Comparison of ENCODE assay signal across 8 cellular contexts in genomic region chr9:97013151-97014132, GRCh38. TPM values are rescaled to one million over a fixed set of nuclear protein-coding genes. Genes with fewer than 3 reads are reported as not detected.
DNase-seq lines count a peak whose midpoint lies in the region; ATAC-seq and TF ChIP-seq lines count a peak whose summit lies in the region.
"Not testable (repeated sequence)": the region's sequence is repeated elsewhere in the genome, so short reads cannot be mapped to it uniquely, and the experiment has no call there.

No MANE protein-coding gene starts in this region.

- not testable (repeated sequence) for H3K9me3 ChIP-seq in RWPE2 (ENCODE audit: severe bottlenecking)

- peak overlapping the region; percentile 83 to 97 (median 95) for H3K27ac Mint-ChIP-seq in nephron

- TF ChIP-seq CTCF in LNCaP clone FGC (IDR thresholded peaks at IDR 0.05; ENCODE audit: control insufficient read depth, extremely low read depth, insufficient read depth); RWPE2 (IDR thresholded peaks at IDR 0.05; ENCODE audit: poor library complexity, severe bottlenecking); fibroblast of the aortic adventitia (IDR thresholded peaks at IDR 0.05; ENCODE audit: insufficient read depth, low read length); nephron (IDR thresholded peaks at IDR 0.05; ENCODE audit: unreplicated experiment in 3 of 3): not testable (repeated sequence)

- DNase-seq in Daoy (ENCODE audit: low read depth) (peak; percentile 84), H4 (ENCODE audit: low spot score) (peak; percentile 57), RWPE2 (ENCODE audit: low spot score) (peak; percentile 68), fibroblast of the aortic adventitia (ENCODE audit: low read depth) (peak; percentile 74)
- DNase-seq in LNCaP clone FGC (ENCODE audit: low read depth), result not testable (repeated sequence)
- DNase-seq in activated effector memory CD4-positive, alpha-beta T cell treated with Interleukin-2 at 50 U/mL for 16 hours, result peak; percentile 62
- DNase-seq in stimulated activated naive CD4-positive, alpha-beta T cell treated with Interleukin-2 at 50 U/mL for 16 hours (lab: John Stamatoyannopoulos, UW), result peak; percentile 84

- H3K36me3 Mint-ChIP-seq in nephron (ENCODE audit: low read depth), result not testable (repeated sequence)

- peak overlapping the region; percentile 88 to 95 (median 93) for H3K4me3 Mint-ChIP-seq in nephron

- not testable (repeated sequence) for H3K9me3 Mint-ChIP-seq in nephron

- not testable (repeated sequence) for H3K27me3 ChIP-seq in RWPE2 (ENCODE audit: insufficient read depth, poor library complexity, severe bottlenecking)

- not testable (repeated sequence) for H3K4me1 ChIP-seq in RWPE2 (ENCODE audit: insufficient read depth, poor library complexity, severe bottlenecking)

- peaks cover 11% of the 10 kb centered on the region for H3K27me3 Mint-ChIP-seq in nephron (ENCODE audit: low read depth)

- peak overlapping the region; percentile 56 for H3K4me3 ChIP-seq in LNCaP clone FGC (ENCODE audit: low read depth, low read length)
- H3K4me3 ChIP-seq in RWPE2 (ENCODE audit: severe bottlenecking), result peak overlapping the region; percentile 99
- peak overlapping the region; percentile 69 for H3K4me3 ChIP-seq in fibroblast of the aortic adventitia (ENCODE audit: low read depth, low read length)

- H3K27ac ChIP-seq in RWPE2 (ENCODE audit: poor library complexity, severe bottlenecking), result peak overlapping the region; percentile 65

- peak; percentile 90 for ATAC-seq in RWPE2 (ENCODE audit: low read depth)

- not testable (repeated sequence) for H3K4me1 Mint-ChIP-seq in nephron

- H3K36me3 ChIP-seq in RWPE2 (ENCODE audit: low read depth), result not testable (repeated sequence)

RNA-seq across cellular contexts. Expression of gene CTSV, which starts 25.5 kb away (rescaled TPM):
- 13.6 and 15.3 TPM in 2 replicates for total RNA-seq in Daoy (2014; rRNA removed; shearing (Covaris generic))
- total RNA-seq in H4 (2014; rRNA removed; shearing (Covaris generic)), result 10.3 and 10.7 TPM in 2 replicates
- 0.18 TPM in 1 of 2 replicates, not detected in the other for total RNA-seq in fibroblast of the aortic adventitia (ENCODE audit: low replicate concordance)
